In the genomic region with DNA sequence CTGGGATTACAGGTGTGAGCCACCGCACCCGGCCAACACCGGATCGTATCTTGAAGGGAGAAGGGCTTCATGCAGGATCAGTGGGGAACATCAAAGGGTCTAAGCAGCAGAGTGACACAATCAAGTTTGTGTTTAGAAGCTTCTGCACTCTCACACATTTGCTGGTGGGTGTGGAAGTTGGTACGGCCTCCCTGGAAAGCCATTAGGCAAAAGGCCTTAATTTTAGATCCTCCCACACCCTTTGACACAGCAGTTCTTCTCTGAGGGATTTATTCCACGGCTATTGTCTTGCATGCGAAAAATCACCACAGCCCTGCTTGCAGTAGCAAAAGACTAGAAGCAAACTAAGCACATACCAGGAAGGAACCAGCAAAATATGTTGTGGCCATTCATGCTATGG, we compare ENCODE assay signal across 16 cellular contexts. TPM values are rescaled to one million over a fixed set of nuclear protein-coding genes. Genes with fewer than 3 reads are reported as not detected.
A peak's percentile ranks its signal among the peaks of the same experiment; 100 is the strongest.
DNase-seq lines count a peak whose midpoint lies in the region; ATAC-seq and TF ChIP-seq lines count a peak whose summit lies in the region.
"Had no signal": no experiment of that assay in that cellular context is flagged by ENCODE, and none has a peak within 500 bp of the region (broad histone marks: within the 10 kb centered on the region; RNA-seq: fewer than 3 reads in every experiment).

No MANE protein-coding gene starts in this region.

- POLR2A ChIA-PET in HEK293 (lab: Yijun Ruan, JAX) = no interaction called here

- DNase-seq in Ammon's horn (ENCODE audit: low spot score) = peak; percentile 43
- no peak for DNase-seq in sciatic nerve (ENCODE audit: low spot score)
- DNase-seq in HK-2 (ENCODE audit: unreplicated experiment) = no peak
- DNase-seq in COR-L47 (lab: John Stamatoyannopoulos, UW) = no peak
- DNase-seq: 8988T; AML-193; CD4-positive, alpha-beta T cell; DND-41; GDM1; HCEC 1CT; IMR-90 had no signal

- intact Hi-C loops in dendritic cell treated with granulocyte-macrophage colony-stimulating factor and Interleukin-4, amounts not matched to agents 40 ng/mL and 50 ng/mL, for 4 days (cut with micrococcal nuclease) = no loop called here
- intact Hi-C loops in sciatic nerve (cut with DNase I) = no loop called here

- H3K4me3 ChIP-seq in HEK293 (ENCODE audit: low read depth, low read length) = no peak overlapping the region
- H3K4me3 ChIP-seq: BLaER1 treated with 17β-estradiol and CSF1 and Interleukin-3, amounts not matched to agents 10 nM and 100 nM had no signal

- H3K27me3 Mint-ChIP-seq in dendritic cell treated with granulocyte-macrophage colony-stimulating factor and Interleukin-4, amounts not matched to agents 40 ng/mL and 50 ng/mL, for 4 days = no peaks in the 10 kb centered on the region
- no peaks in the 10 kb centered on the region for H3K27me3 Mint-ChIP-seq in stimulated activated memory B cell treated with anti-CD40 and anti-IgM and Interleukin-4, amounts not matched to agents 10 μg/mL and 1 μg/mL and 100 μg/mL, for 72 hours
- H3K27me3 Mint-ChIP-seq: CD4-positive, alpha-beta T cell had no signal

- ATAC-seq in sciatic nerve = peak; percentile 60
- no peak for ATAC-seq in stimulated activated memory B cell treated with anti-CD40 and anti-IgM and Interleukin-4, amounts not matched to agents 10 μg/mL and 1 μg/mL and 100 μg/mL, for 72 hours
- ATAC-seq in HG03565 (IDR thresholded peaks at IDR 0.05; ENCODE audit: unreplicated experiment) = no peak

- no peaks in the 10 kb centered on the region for H3K9me3 ChIP-seq in HEK293 (ENCODE audit: control insufficient read depth, insufficient read depth, low read depth, low read length)
- H3K9me3 ChIP-seq: BLaER1 treated with 17β-estradiol and CSF1 and Interleukin-3, amounts not matched to agents 10 nM and 100 nM had no signal

- no peaks in the 10 kb centered on the region for H3K36me3 Mint-ChIP-seq in dendritic cell treated with granulocyte-macrophage colony-stimulating factor and Interleukin-4, amounts not matched to agents 40 ng/mL and 50 ng/mL, for 4 days (ENCODE audit: low read depth)
- H3K36me3 Mint-ChIP-seq in stimulated activated memory B cell treated with anti-CD40 and anti-IgM and Interleukin-4, amounts not matched to agents 10 μg/mL and 1 μg/mL and 100 μg/mL, for 72 hours = no peaks in the 10 kb centered on the region

- no peaks in the 10 kb centered on the region for H3K4me1 ChIP-seq in HEK293 (ENCODE audit: control insufficient read depth, insufficient read depth, low read length)

- no peak overlapping the region for H3K27ac ChIP-seq in HEK293 (ENCODE audit: extremely low read depth, low read depth, low read length)
- H3K27ac ChIP-seq: BLaER1 treated with 17β-estradiol and CSF1 and Interleukin-3, amounts not matched to agents 10 nM and 100 nM had no signal

- CTCF ChIA-PET in HEK293 (lab: Yijun Ruan, JAX) = interaction anchor here (0.7 to 1.0 kb wide), 3 partner anchors 22 to 39 kb away, joined by 3 to 4 read pairs (median 3); no protein-coding TSS in a partner anchor

- H3K4me1 Mint-ChIP-seq in dendritic cell treated with granulocyte-macrophage colony-stimulating factor and Interleukin-4, amounts not matched to agents 40 ng/mL and 50 ng/mL, for 4 days (ENCODE audit: low read depth) = peaks cover 17% of the 10 kb centered on the region
- peaks cover 6% of the 10 kb centered on the region for H3K4me1 Mint-ChIP-seq in stimulated activated memory B cell treated with anti-CD40 and anti-IgM and Interleukin-4, amounts not matched to agents 10 μg/mL and 1 μg/mL and 100 μg/mL, for 72 hours

- no peak for TF ChIP-seq CTCF in HEK293 (tag by site-specific recombination; IDR thresholded peaks at IDR 0.05)

- no peaks in the 10 kb centered on the region for H3K9me3 Mint-ChIP-seq in dendritic cell treated with granulocyte-macrophage colony-stimulating factor and Interleukin-4, amounts not matched to agents 40 ng/mL and 50 ng/mL, for 4 days
- H3K9me3 Mint-ChIP-seq in stimulated activated memory B cell treated with anti-CD40 and anti-IgM and Interleukin-4, amounts not matched to agents 10 μg/mL and 1 μg/mL and 100 μg/mL, for 72 hours = no peaks in the 10 kb centered on the region
- H3K9me3 Mint-ChIP-seq: CD4-positive, alpha-beta T cell had no signal

- peak overlapping the region; percentile 78 for H3K27ac Mint-ChIP-seq in dendritic cell treated with granulocyte-macrophage colony-stimulating factor and Interleukin-4, amounts not matched to agents 40 ng/mL and 50 ng/mL, for 4 days
- H3K27ac Mint-ChIP-seq in stimulated activated memory B cell treated with anti-CD40 and anti-IgM and Interleukin-4, amounts not matched to agents 10 μg/mL and 1 μg/mL and 100 μg/mL, for 72 hours = no peak overlapping the region
- H3K27ac Mint-ChIP-seq: CD4-positive, alpha-beta T cell had no signal

- H3K4me3 Mint-ChIP-seq in dendritic cell treated with granulocyte-macrophage colony-stimulating factor and Interleukin-4, amounts not matched to agents 40 ng/mL and 50 ng/mL, for 4 days = no peak overlapping the region
- no peak overlapping the region for H3K4me3 Mint-ChIP-seq in stimulated activated memory B cell treated with anti-CD40 and anti-IgM and Interleukin-4, amounts not matched to agents 10 μg/mL and 1 μg/mL and 100 μg/mL, for 72 hours
- H3K4me3 Mint-ChIP-seq: CD4-positive, alpha-beta T cell had no signal

- H3K36me3 ChIP-seq in HEK293 (ENCODE audit: control insufficient read depth in 2 of 2, insufficient read depth in 1 of 2, low read length in 2 of 2) = no peaks in the 10 kb centered on the region
- H3K36me3 ChIP-seq: BLaER1 treated with 17β-estradiol and CSF1 and Interleukin-3, amounts not matched to agents 10 nM and 100 nM had no signal

TF ChIP-seq in HEK293, 187 proteins besides CTCF, POLR2A, EP300 and RAD21:
- TF ChIP-seq ZNF157 (tag by site-specific recombination; IDR thresholded peaks at IDR 0.05) (no peak), ZNF558 (tag by site-specific recombination; IDR thresholded peaks at IDR 0.05) (no peak), ZBTB6 (tag by site-specific recombination; IDR thresholded peaks at IDR 0.05) (no peak), ZFHX2 (tag by site-specific recombination; conservative IDR thresholded peaks at IDR 0.05) (peak; percentile 52)
- TF ChIP-seq, protein P1, sequence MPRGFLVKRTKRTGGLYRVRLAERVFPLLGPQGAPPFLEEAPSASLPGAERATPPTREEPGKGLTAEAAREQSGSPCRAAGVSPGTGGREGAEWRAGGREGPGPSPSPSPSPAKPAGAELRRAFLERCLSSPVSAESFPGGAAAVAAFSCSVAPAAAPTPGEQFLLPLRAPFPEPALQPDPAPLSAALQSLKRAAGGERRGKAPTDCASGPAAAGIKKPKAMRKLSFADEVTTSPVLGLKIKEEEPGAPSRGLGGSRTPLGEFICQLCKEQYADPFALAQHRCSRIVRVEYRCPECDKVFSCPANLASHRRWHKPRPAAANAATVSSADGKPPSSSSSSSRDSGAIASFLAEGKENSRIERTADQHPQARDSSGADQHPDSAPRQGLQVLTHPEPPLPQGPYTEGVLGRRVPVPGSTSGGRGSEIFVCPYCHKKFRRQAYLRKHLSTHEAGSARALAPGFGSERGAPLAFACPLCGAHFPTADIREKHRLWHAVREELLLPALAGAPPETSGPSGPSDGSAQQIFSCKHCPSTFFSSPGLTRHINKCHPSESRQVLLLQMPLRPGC (tag by site-specific recombination; IDR thresholded peaks at IDR 0.05) = no peak

RNA-seq across cellular contexts. Expression of gene SLC1A5, which starts 18.3 kb away (rescaled TPM):
- 71.0 TPM for total RNA-seq in sciatic nerve

RNA-seq across cellular contexts. Expression of gene AP2S1, which starts 44.0 kb away (rescaled TPM):
- total RNA-seq in sciatic nerve = 59.7 TPM

RNA-seq across cellular contexts. Expression of gene ARHGAP35, which starts 54.1 kb away (rescaled TPM):
- total RNA-seq in sciatic nerve = 67.0 TPM
